8 cellular contexts compared by ENCODE assay signal in the genomic region with DNA sequence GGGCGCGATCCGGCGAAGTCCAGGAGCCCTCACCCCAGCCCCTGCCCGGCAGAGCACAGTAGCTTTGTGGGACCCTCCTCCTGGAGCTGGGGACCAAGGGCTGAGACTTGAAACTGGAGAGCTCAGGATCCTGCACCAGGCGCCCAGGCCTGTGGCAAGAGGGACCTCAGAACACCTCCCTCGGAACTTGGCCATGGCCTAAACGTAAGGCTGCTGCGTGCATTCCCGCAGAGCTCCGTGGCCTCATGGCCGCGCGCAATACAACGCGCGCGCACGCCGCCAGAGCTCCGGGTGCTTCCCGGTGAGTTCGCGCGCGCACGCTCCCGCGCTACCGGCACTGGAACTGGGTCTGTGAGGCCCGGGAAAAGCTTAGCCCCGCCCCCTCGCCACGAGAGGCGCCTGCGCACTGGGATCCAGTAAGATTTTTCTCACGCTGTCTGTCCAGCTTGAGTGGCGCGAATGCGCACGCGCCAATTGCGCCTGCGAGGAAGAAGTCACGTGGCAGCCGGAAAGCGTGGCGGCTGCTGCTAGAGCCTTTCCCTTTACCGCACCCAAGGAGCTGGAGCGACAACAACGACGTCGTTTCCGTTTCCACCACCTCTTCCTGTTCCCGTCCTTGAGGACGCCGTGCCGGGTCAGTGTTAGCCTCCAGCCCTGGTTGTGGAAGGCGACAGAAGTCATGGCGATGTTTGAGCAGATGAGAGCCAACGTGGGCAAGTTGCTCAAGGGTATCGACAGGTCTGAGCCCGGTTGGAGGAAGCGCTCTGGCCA. TPM values are rescaled to one million over a fixed set of nuclear protein-coding genes. Genes with fewer than 3 reads are reported as not detected.
DNase-seq lines count a peak whose midpoint lies in the region; ATAC-seq and TF ChIP-seq lines count a peak whose summit lies in the region.

EIF3K (plus strand) TSS at position 599 of the 771 bp plus-strand sequence; CDS start at position 680, 81 bp downstream.

- H3K36me3 ChIP-seq in kidney epithelial cell (ENCODE audit: control insufficient read depth, insufficient read depth, low read length) = no peaks in the 10 kb centered on the region

- peak within 1 kb of the TSS; percentile 83 for H3K4me3 ChIP-seq in kidney epithelial cell (ENCODE audit: low read depth, low read length)

- peak within 1 kb of the TSS; percentile 92 for H3K27ac ChIP-seq in cingulate gyrus (ENCODE audit: low read depth, low read length)

- H3K27me3 ChIP-seq in kidney epithelial cell (ENCODE audit: control insufficient read depth, insufficient read depth, low read length) = no peaks in the 10 kb centered on the region

- ATAC-seq in HG03442 (IDR thresholded peaks at IDR 0.05; ENCODE audit: unreplicated experiment) = peak; percentile 52

- DNase-seq in AG20443 (ENCODE audit: low spot score) (peak; percentile 100), GM19238 (ENCODE audit: insufficient read length, low spot score) (peak; percentile 89), NCI-H524 treated with DMSO at 0.1 percent for 48 hours (lab: John Stamatoyannopoulos, UW) (peak; percentile 96), kidney epithelial cell (ENCODE audit: low read depth) (peak; percentile 99)
- DNase-seq in activated CD4-positive, alpha-beta T cell treated with anti-CD3 and anti-CD28 coated beads for 4 hours = peak; percentile 94 to 98
- peak; percentile 96 to 97 for DNase-seq in stimulated activated CD4-positive, alpha-beta T cell treated with anti-CD3 and anti-CD28 coated beads, Interleukin-15, amount 100 ng/mL, for 48 hours (ENCODE audit: low read depth in 2 of 2)

- TF ChIP-seq CTCF in kidney epithelial cell (IDR thresholded peaks at IDR 0.05; ENCODE audit: insufficient read depth, low read length, poor library complexity, severe bottlenecking) = no peak

RNA-seq across cellular contexts. Expression of gene EIF3K, which starts in this region (rescaled TPM):
- 644 and 653 TPM in 2 replicates for total RNA-seq in kidney epithelial cell

Comparison
In these comparisons a context has a peak if more than half of its experiments do, and no peak if none do; other contexts are left out.
1. Peak in every context shown above with its lines: DNase-seq, ATAC-seq, H3K4me3 ChIP-seq and H3K27ac ChIP-seq.